ENCODE assay signal across 8 cellular contexts in the genomic region with DNA sequence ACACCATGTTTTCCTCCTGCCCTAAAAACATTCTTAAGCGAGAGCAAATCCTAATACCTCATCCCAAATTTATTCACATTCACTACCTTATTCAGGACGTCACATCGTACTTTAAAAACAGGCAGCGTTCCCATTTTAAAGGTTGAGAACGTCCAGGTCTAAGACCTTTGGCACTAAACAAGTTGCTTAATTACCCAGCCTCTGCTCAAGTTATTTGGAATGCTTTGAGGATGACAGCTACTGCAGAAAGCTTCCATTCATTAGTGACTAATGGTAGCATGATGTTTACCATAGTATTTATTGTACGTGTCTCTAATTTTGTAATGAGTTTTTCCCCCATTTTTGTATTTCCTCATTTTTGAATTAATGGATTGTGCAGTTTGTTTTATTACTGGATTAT. TPM values are rescaled to one million over a fixed set of nuclear protein-coding genes. Genes with fewer than 3 reads are reported as not detected.
DNase-seq lines count a peak whose midpoint lies in the region; ATAC-seq and TF ChIP-seq lines count a peak whose summit lies in the region.

No MANE protein-coding gene starts in this region.

- H3K9me3 ChIP-seq in Peyer's patch (no peaks in the 10 kb centered on the region), esophagus squamous epithelium (no peaks in the 10 kb centered on the region)

- 4 to 6% methylated on average over 6 of the region's 6 CpGs for WGBS in esophagus squamous epithelium, 2 donors

- H3K4me3 ChIP-seq in Peyer's patch (peak overlapping the region; percentile 77 to 88 (median 86)), esophagus squamous epithelium (peak overlapping the region; percentile 80 to 99 (median 84))

- H3K27me3 ChIP-seq in Peyer's patch, result no peaks in the 10 kb centered on the region
- no peaks in the 10 kb centered on the region for H3K27me3 ChIP-seq in esophagus squamous epithelium

- no peak for ATAC-seq in GM21381 (IDR thresholded peaks at IDR 0.05; ENCODE audit: unreplicated experiment)
- ATAC-seq in GM19455 (IDR thresholded peaks at IDR 0.05; ENCODE audit: unreplicated experiment), result no peak

- H3K36me3 ChIP-seq in Peyer's patch (peaks cover 0 to 7% (median 0%) of the 10 kb centered on the region in 3 donors), esophagus squamous epithelium (peaks cover 0 to 25% (median 0%) of the 10 kb centered on the region in 3 donors)

- H3K27ac ChIP-seq in Peyer's patch (peak overlapping the region; percentile 86 to 95 (median 92)), esophagus squamous epithelium (peak overlapping the region; percentile 88 to 97 (median 96))

- POLR2A ChIA-PET in GM10248 (lab: Yijun Ruan, JAX), result no interaction called here

- CTCF ChIA-PET in GM10248 (lab: Yijun Ruan, JAX), result interaction anchor here (1.0 to 1.1 kb wide), 2 partner anchors 10 to 13 kb away, joined by 3 read pairs; no protein-coding TSS in a partner anchor

- peaks cover 0 to 34% (median 9%) of the 10 kb centered on the region in 4 donors for H3K4me1 ChIP-seq in Peyer's patch
- peaks cover 4 to 73% (median 22%) of the 10 kb centered on the region in 3 donors for H3K4me1 ChIP-seq in esophagus squamous epithelium

- TF ChIP-seq CTCF in Peyer's patch (IDR thresholded peaks at IDR 0.05) (no peak), esophagus squamous epithelium (IDR thresholded peaks at IDR 0.05) (no peak), GM10248 (IDR thresholded peaks at IDR 0.05; ENCODE audit: control extremely low read depth, extremely low read depth, low read depth, missing control alignments) (no peak)

- no peak for TF ChIP-seq POLR2A in Peyer's patch (IDR thresholded peaks at IDR 0.05)
- no peak for TF ChIP-seq POLR2A in esophagus squamous epithelium (IDR thresholded peaks at IDR 0.05)

- intact Hi-C loops in esophagus squamous epithelium (cut with DNase I), result no loop called here

- DNase-seq in GM03348 (ENCODE audit: low spot score), result peak; percentile 7
- no peak for DNase-seq in Peyer's patch
- DNase-seq in esophagus squamous epithelium (lab: John Stamatoyannopoulos, UW), result no peak
- peak; percentile 38 for DNase-seq in pons (ENCODE audit: low spot score)
- no peak for DNase-seq in GM10248 (ENCODE audit: extremely low spot score)
- no peak for DNase-seq in GDM1 (lab: John Stamatoyannopoulos, UW)

RNA-seq across cellular contexts. Expression of a gene that starts 1.5 kb away (rescaled TPM):
- 10 to 100 TPM; 17.3 to 37.7 (median 32.5) TPM for total RNA-seq in Peyer's patch
- total RNA-seq in esophagus squamous epithelium, result 10 to 100 TPM; 11.9 to 20.6 (median 17.9) TPM

Comparison
In these comparisons a context has a peak if more than half of its experiments do, and no peak if none do; other contexts are left out.
1. DNase-seq: peak in GM03348 (single experiment) and pons (single experiment); none in Peyer's patch (0 of 3), esophagus squamous epithelium (single experiment), GM10248 (single experiment) and GDM1 (single experiment).